11 cellular contexts compared by ENCODE assay signal in the genomic region with DNA sequence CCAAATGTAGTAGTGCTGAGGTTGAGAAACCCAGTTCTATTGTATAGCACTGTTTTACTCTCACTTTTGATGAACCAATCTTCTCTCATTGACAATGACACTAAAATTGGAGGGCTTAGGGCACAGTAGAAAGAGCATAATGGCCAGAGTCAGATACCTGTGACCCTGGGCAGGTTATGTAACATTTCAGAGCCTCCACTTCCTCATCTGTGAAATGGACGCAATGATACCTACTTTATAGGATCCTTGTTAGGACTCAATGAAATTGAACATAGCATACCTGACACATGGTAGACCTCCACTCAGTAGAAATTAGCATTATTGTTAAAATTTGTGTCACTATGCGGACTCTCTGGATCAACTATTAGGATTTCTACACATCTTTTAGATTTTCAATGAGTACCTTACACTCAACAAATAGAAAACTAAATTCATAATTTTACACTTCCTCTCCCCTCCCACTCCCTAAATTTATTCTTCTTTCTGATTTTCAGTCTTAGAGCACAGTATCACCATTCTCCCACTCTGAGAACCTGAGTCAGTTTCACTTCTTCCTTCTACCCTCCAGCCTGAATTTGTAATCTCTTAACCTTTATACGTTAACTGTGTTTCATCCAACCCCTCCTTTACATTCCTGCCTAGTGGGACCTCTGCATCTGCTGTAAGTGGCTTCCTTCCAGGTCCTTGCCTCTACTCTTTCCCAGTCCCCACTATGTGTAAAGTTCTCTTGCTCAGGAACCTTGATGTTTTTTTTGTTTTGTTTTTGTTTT.
DNase-seq lines count a peak whose midpoint lies in the region; ATAC-seq, FAIRE-seq and TF ChIP-seq lines count a peak whose summit lies in the region.
"Had no signal": no experiment of that assay in that cellular context is flagged by ENCODE, and none has a peak within 500 bp of the region (broad histone marks: within the 10 kb centered on the region; RNA-seq: fewer than 3 reads in every experiment).

No MANE protein-coding gene starts in this region.

- H3K9ac ChIP-seq in kidney (ENCODE audit: low read length in 2 of 2) = no peak overlapping the region

- no peaks in the 10 kb centered on the region for H3K9me3 ChIP-seq in kidney (ENCODE audit: control insufficient read depth in 1 of 2, low read length in 2 of 2)
- H3K9me3 ChIP-seq in left lung = no peaks in the 10 kb centered on the region
- no peaks in the 10 kb centered on the region for H3K9me3 ChIP-seq in Peyer's patch

- TF ChIP-seq CTCF in kidney (IDR thresholded peaks at IDR 0.05; ENCODE audit: borderline replicate concordance, extremely low read depth, insufficient read depth) = no peak
- TF ChIP-seq CTCF in left lung (IDR thresholded peaks at IDR 0.05) = no peak
- TF ChIP-seq CTCF in Peyer's patch (IDR thresholded peaks at IDR 0.05) = no peak

- peak overlapping the region; percentile 15 to 21 for H3K27ac Mint-ChIP-seq in effector memory CD8-positive, alpha-beta T cell

- no peaks in the 10 kb centered on the region for H3K27me3 Mint-ChIP-seq in effector memory CD8-positive, alpha-beta T cell

- H3K9me3 Mint-ChIP-seq in effector memory CD8-positive, alpha-beta T cell = no peaks in the 10 kb centered on the region

- H3K4me3 ChIP-seq in kidney (ENCODE audit: low read length in 2 of 2) (no peak overlapping the region), left lung (no peak overlapping the region), Peyer's patch (no peak overlapping the region)

- H3K27ac ChIP-seq in kidney (ENCODE audit: low read depth in 2 of 2, low read length in 2 of 2) = no peak overlapping the region
- H3K27ac ChIP-seq in left lung = no peak overlapping the region
- H3K27ac ChIP-seq in Peyer's patch = no peak overlapping the region
- H3K27ac ChIP-seq: VCaP had no signal

- peaks cover 18 to 20% of the 10 kb centered on the region in 2 donors for H3K4me1 Mint-ChIP-seq in effector memory CD8-positive, alpha-beta T cell (ENCODE audit: low read depth in 2 of 2)

- no peak for DNase-seq in effector memory CD8-positive, alpha-beta T cell
- no peak for DNase-seq in kidney
- no peak for DNase-seq in left lung
- DNase-seq in Peyer's patch = no peak
- no peak for DNase-seq in AG08396 (ENCODE audit: low spot score)
- DNase-seq: left cardiac atrium, NCI-H1048 had no signal

- no peak for FAIRE-seq in kidney (lab: Jason Lieb, UNC)

- H3K4me1 ChIP-seq in kidney (ENCODE audit: control insufficient read depth in 1 of 2, insufficient read depth in 1 of 2, low read depth in 1 of 2, low read length in 2 of 2) (no peaks in the 10 kb centered on the region), left lung (peaks cover 6 to 21% of the 10 kb centered on the region in 2 donors), Peyer's patch (no peaks in the 10 kb centered on the region)

- intact Hi-C loops in kidney (cut with DNase I) = no loop called here
- intact Hi-C loops in left lung (cut with DNase I) = no loop called here

- peak overlapping the region in 1 of 2 donors; percentile 53 for H3K4me3 Mint-ChIP-seq in effector memory CD8-positive, alpha-beta T cell

- no peak for TF ChIP-seq POLR2A in Peyer's patch (IDR thresholded peaks at IDR 0.05)

- ATAC-seq in GM18907 (IDR thresholded peaks at IDR 0.05; ENCODE audit: unreplicated experiment) = peak; percentile 76
- ATAC-seq in GM21619 (IDR thresholded peaks at IDR 0.05; ENCODE audit: unreplicated experiment) = peak; percentile 85
- ATAC-seq in HG03558 (IDR thresholded peaks at IDR 0.05; ENCODE audit: extremely low read depth, unreplicated experiment) = peak; percentile 61
- no peak for ATAC-seq in effector memory CD8-positive, alpha-beta T cell (replicated peaks)
- ATAC-seq in left lung = no peak
- ATAC-seq: left cardiac atrium had no signal

- H3K36me3 ChIP-seq in kidney (ENCODE audit: control insufficient read depth in 1 of 2, insufficient read depth in 2 of 2, low read length in 2 of 2) = no peaks in the 10 kb centered on the region
- no peaks in the 10 kb centered on the region for H3K36me3 ChIP-seq in left lung
- peaks cover 0 to 11% (median 0%) of the 10 kb centered on the region in 3 donors for H3K36me3 ChIP-seq in Peyer's patch

- no peaks in the 10 kb centered on the region for H3K36me3 Mint-ChIP-seq in effector memory CD8-positive, alpha-beta T cell (ENCODE audit: insufficient read depth)

- H3K27me3 ChIP-seq in left lung (no peaks in the 10 kb centered on the region), Peyer's patch (no peaks in the 10 kb centered on the region)

Comparison
In these comparisons a context has a peak if more than half of its experiments do, and no peak if none do; other contexts are left out.
1. ATAC-seq: peak in GM18907 (single experiment), GM21619 (single experiment) and HG03558 (single experiment); none in effector memory CD8-positive, alpha-beta T cell (single experiment) and left lung (single experiment).